ENCODE assay signal across 8 cellular contexts in the genomic region with DNA sequence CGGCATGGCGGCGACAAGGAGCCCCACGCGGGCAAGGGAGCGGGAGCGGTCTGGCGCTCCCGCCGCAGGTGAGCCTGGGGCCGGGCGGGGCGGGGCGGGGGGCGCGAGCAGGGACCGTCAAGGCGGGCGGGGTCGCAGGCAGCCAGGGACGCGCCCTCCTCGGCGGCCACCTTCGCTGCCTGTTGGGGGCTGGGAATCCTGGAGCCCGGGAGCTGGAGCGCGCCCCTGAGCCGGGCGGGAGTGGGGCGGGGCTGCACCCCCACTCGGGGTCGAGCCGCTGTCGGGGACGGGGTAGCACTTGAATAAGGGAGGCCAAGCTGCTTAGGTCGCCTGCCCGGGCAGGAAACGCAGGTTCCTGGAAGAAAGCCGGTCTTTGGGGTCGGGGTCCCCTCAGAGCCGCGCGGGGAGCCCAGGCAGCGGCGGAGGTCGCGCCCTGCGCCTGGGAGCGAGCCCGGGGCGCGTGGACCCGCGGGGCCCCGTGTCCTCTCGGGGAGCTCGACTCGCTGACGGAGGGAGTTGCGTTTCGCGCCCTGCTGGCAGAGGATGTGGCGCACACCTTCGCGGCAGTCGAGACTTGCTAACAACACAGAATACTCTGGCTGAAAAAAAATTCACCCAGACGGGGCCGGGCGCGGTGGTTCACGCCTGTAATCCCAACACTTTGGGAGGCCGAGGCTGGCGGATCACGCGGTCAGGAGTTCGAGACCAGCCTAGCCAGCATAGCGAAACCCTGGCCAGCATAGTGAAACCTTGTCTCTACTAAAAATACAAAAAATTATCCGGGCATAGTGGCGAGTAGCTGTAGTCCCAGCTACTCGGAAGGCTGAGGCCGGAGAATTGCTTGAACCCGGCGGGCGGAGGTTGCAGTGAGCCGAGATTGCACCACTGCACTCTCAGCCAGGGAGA. TPM values are rescaled to one million over a fixed set of nuclear protein-coding genes. Genes with fewer than 3 reads are reported as not detected.
DNase-seq lines count a peak whose midpoint lies in the region; ATAC-seq and TF ChIP-seq lines count a peak whose summit lies in the region.

No MANE protein-coding gene starts in this region.

- no peaks in the 10 kb centered on the region for H3K27me3 ChIP-seq in ascending aorta

- peaks cover 12% of the 10 kb centered on the region for H3K36me3 Mint-ChIP-seq in T-helper 1 cell treated with Interleukin-12 subunit alpha and Interleukin-12 subunit beta and Interleukin-4 antibody, amounts not matched to agents 30 μg/mL and 1 μg/mL, for 36 hours (ENCODE audit: low read depth)
- H3K36me3 Mint-ChIP-seq in immature natural killer cell = peaks cover 0 to 6% (median 3%) of the 10 kb centered on the region in 3 donors

- no peaks in the 10 kb centered on the region for H3K36me3 ChIP-seq in ascending aorta

- peak; percentile 77 for ATAC-seq in GM21723 (IDR thresholded peaks at IDR 0.05; ENCODE audit: unreplicated experiment)

- peak; percentile 65 for DNase-seq in ELF-1 (ENCODE audit: low read depth, low spot score)
- DNase-seq in KBM-7 = peak; percentile 70
- DNase-seq in ascending aorta (ENCODE audit: low spot score in 2 of 2) = peak in 1 of 2 donors; percentile 79
- peak; percentile 89 to 92 (median 91) for DNase-seq in immature natural killer cell
- DNase-seq in stimulated activated CD4-positive, alpha-beta T cell treated with anti-CD3 and anti-CD28 coated beads, Interleukin-1b, Interleukin-23, amount 100 ng/mL, for 4 hours (ENCODE audit: low read depth in 2 of 2) = peak; percentile 68 to 75
- no peak for DNase-seq in foreskin melanocyte

- TF ChIP-seq CTCF in ascending aorta (IDR thresholded peaks at IDR 0.05) = peak in 2 of 3 experiments; percentile 5 to 11

- peaks cover 22% of the 10 kb centered on the region for H3K27me3 Mint-ChIP-seq in T-helper 1 cell treated with Interleukin-12 subunit alpha and Interleukin-12 subunit beta and Interleukin-4 antibody, amounts not matched to agents 30 μg/mL and 1 μg/mL, for 36 hours (ENCODE audit: low read depth)
- H3K27me3 Mint-ChIP-seq in immature natural killer cell (ENCODE audit: low read depth in 3 of 3) = peaks cover 2 to 16% (median 12%) of the 10 kb centered on the region in 3 donors

- no peaks in the 10 kb centered on the region for H3K9me3 Mint-ChIP-seq in T-helper 1 cell treated with Interleukin-12 subunit alpha and Interleukin-12 subunit beta and Interleukin-4 antibody, amounts not matched to agents 30 μg/mL and 1 μg/mL, for 36 hours
- H3K9me3 Mint-ChIP-seq in immature natural killer cell = no peaks in the 10 kb centered on the region

- H3K4me3 ChIP-seq in ascending aorta = peak overlapping the region; percentile 66 to 85

- in situ Hi-C loops in KBM-7 (cut with MboI; ENCODE audit: low pct_unique_long_range_greater_than_20kb, low sequenced_read_pairs) = no loop called here

- peaks cover 0 to 6% of the 10 kb centered on the region in 2 donors for H3K4me1 ChIP-seq in ascending aorta

- peak overlapping the region; percentile 79 for H3K27ac Mint-ChIP-seq in T-helper 1 cell treated with Interleukin-12 subunit alpha and Interleukin-12 subunit beta and Interleukin-4 antibody, amounts not matched to agents 30 μg/mL and 1 μg/mL, for 36 hours
- peak overlapping the region; percentile 86 to 94 (median 92) for H3K27ac Mint-ChIP-seq in immature natural killer cell

- peak overlapping the region; percentile 79 for H3K4me3 Mint-ChIP-seq in T-helper 1 cell treated with Interleukin-12 subunit alpha and Interleukin-12 subunit beta and Interleukin-4 antibody, amounts not matched to agents 30 μg/mL and 1 μg/mL, for 36 hours
- H3K4me3 Mint-ChIP-seq in immature natural killer cell = peak overlapping the region; percentile 84 to 89 (median 86)

- H3K27ac ChIP-seq in ascending aorta = peak overlapping the region in 1 of 2 donors; percentile 15

- no peaks in the 10 kb centered on the region for H3K9me3 ChIP-seq in ascending aorta

- intact Hi-C loops in ascending aorta (cut with DNase I) = loop anchor here (5.0 to 10.0 kb wide), 2 partner anchors 80 to 437 kb away; partner anchors contain the start of genes OTULIN and TRIO

- peaks cover 24% of the 10 kb centered on the region for H3K4me1 Mint-ChIP-seq in T-helper 1 cell treated with Interleukin-12 subunit alpha and Interleukin-12 subunit beta and Interleukin-4 antibody, amounts not matched to agents 30 μg/mL and 1 μg/mL, for 36 hours (ENCODE audit: low read depth)
- peaks cover 49 to 59% of the 10 kb centered on the region in 2 donors for H3K4me1 Mint-ChIP-seq in immature natural killer cell

RNA-seq across cellular contexts. Expression of gene OTULINL, which starts 0.6 kb away (rescaled TPM):
- 0.21 TPM for total RNA-seq in ascending aorta
- polyA plus RNA-seq in immature natural killer cell = 10 to 100 TPM; 36.6 to 77.8 (median 47.1) TPM
